In genomic region chr2:145323512-145323911, GRCh38 we compare ENCODE assay signal across 13 cellular contexts.
DNase-seq lines count a peak whose midpoint lies in the region; ATAC-seq, FAIRE-seq and TF ChIP-seq lines count a peak whose summit lies in the region.
"Had no signal": no experiment of that assay in that cellular context is flagged by ENCODE, and none has a peak within 500 bp of the region (broad histone marks: within the 10 kb centered on the region; RNA-seq: fewer than 3 reads in every experiment).

No MANE protein-coding gene starts in this region.

- no peak for TF ChIP-seq POLR2A in HCT116 (IDR thresholded peaks at IDR 0.05; ENCODE audit: borderline replicate concordance, extremely low read depth, insufficient read depth, insufficient read length)

- H3K27me3 ChIP-seq in BJ (ENCODE audit: control insufficient read depth, insufficient read depth, low read length) (no peaks in the 10 kb centered on the region), HCT116 (ENCODE audit: insufficient read depth, low read length) (no peaks in the 10 kb centered on the region)

- ATAC-seq in HCT116 (peak; percentile 91), HG02938 (IDR thresholded peaks at IDR 0.05; ENCODE audit: unreplicated experiment) (no peak)

- H2AFZ ChIP-seq in HCT116 (ENCODE audit: low read depth, low read length, poor library complexity, severe bottlenecking), result peak overlapping the region; percentile 1

- no TSS peak for BruUV-seq in HCT116 (replicated peaks; lab: Mats Ljungman, UMichigan)

- H3K36me3 ChIP-seq in BJ (ENCODE audit: control insufficient read depth, insufficient read depth, low read length), result no peaks in the 10 kb centered on the region
- H3K36me3 ChIP-seq in HCT116 (ENCODE audit: control insufficient read depth in 1 of 2, insufficient read depth in 2 of 2, low read length in 2 of 2), result no peaks in the 10 kb centered on the region
- H3K36me3 ChIP-seq: thoracic aorta had no signal

- no peaks in the 10 kb centered on the region for H3K9me2 ChIP-seq in HCT116 (ENCODE audit: insufficient read depth)

- peaks cover 14% of the 10 kb centered on the region for H3K4me1 Mint-ChIP-seq in T-helper 1 cell treated with Interleukin-12 subunit alpha and Interleukin-12 subunit beta and Interleukin-4 antibody, amounts not matched to agents 30 μg/mL and 1 μg/mL, for 36 hours (ENCODE audit: low read depth)
- H3K4me1 Mint-ChIP-seq in glutamatergic neuron (ENCODE audit: low read depth, unreplicated experiment), result peaks cover 3% of the 10 kb centered on the region

- CTCF ChIA-PET in BJ (lab: Yijun Ruan, JAX) (no interaction called here), HCT116 (lab: Charles Lee) (no interaction called here)

- intact Hi-C loops in HCT116 (cut with micrococcal nuclease), result no loop called here

- POLR2A ChIA-PET in BJ (lab: Charles Lee) (no interaction called here), HCT116 (lab: Charles Lee) (no interaction called here)

- no peaks in the 10 kb centered on the region for H3K9me3 Mint-ChIP-seq in T-helper 1 cell treated with Interleukin-12 subunit alpha and Interleukin-12 subunit beta and Interleukin-4 antibody, amounts not matched to agents 30 μg/mL and 1 μg/mL, for 36 hours
- no peaks in the 10 kb centered on the region for H3K9me3 Mint-ChIP-seq in glutamatergic neuron (ENCODE audit: unreplicated experiment)

- peak overlapping the region; percentile 41 for H3K27ac Mint-ChIP-seq in T-helper 1 cell treated with Interleukin-12 subunit alpha and Interleukin-12 subunit beta and Interleukin-4 antibody, amounts not matched to agents 30 μg/mL and 1 μg/mL, for 36 hours
- H3K27ac Mint-ChIP-seq in glutamatergic neuron (ENCODE audit: unreplicated experiment), result no peak overlapping the region

- no peak for FAIRE-seq in GM19239 (lab: Jason Lieb, UNC)

- no peaks in the 10 kb centered on the region for H4K20me1 ChIP-seq in HCT116 (ENCODE audit: insufficient read depth)

- H3K27me3 Mint-ChIP-seq in T-helper 1 cell treated with Interleukin-12 subunit alpha and Interleukin-12 subunit beta and Interleukin-4 antibody, amounts not matched to agents 30 μg/mL and 1 μg/mL, for 36 hours (ENCODE audit: low read depth), result peaks cover 5% of the 10 kb centered on the region
- H3K27me3 Mint-ChIP-seq in glutamatergic neuron (ENCODE audit: unreplicated experiment), result no peaks in the 10 kb centered on the region

- peaks cover 0 to 14% of the 10 kb centered on the region in 2 experiments; a peak in 2 of 4 replicates for H3K4me1 ChIP-seq in HCT116 (ENCODE audit: control insufficient read depth in 1 of 2, insufficient read depth in 2 of 2, low read length in 2 of 2)

- H3K79me2 ChIP-seq in HCT116 (ENCODE audit: insufficient read depth, low read length), result no peaks in the 10 kb centered on the region

- no peak overlapping the region for H3K4me3 ChIP-seq in BJ (ENCODE audit: low read depth, low read length)
- peak overlapping the region in 1 of 2 experiments; percentile 8; a peak in 1 of 4 replicates for H3K4me3 ChIP-seq in HCT116 (replicated peaks in 1 of 2; ENCODE audit: low read depth in 1 of 2, low read length in 2 of 2)
- H3K4me3 ChIP-seq in fibroblast of pulmonary artery (replicated peaks; ENCODE audit: low read depth, low read length), result no peak overlapping the region
- H3K4me3 ChIP-seq: thoracic aorta had no signal

- no peak overlapping the region for H3K27ac ChIP-seq in HCT116 (ENCODE audit: low read depth, low read length)
- H3K27ac ChIP-seq: thoracic aorta, VCaP had no signal

- DNase-seq in BJ (ENCODE audit: low read depth) (peak; percentile 4), HCT116 (ENCODE audit: low read depth, low spot score) (peak; percentile 74), fibroblast of pulmonary artery (ENCODE audit: low read depth) (peak; percentile 8), glutamatergic neuron (no peak), GM19239 (ENCODE audit: insufficient read length, low spot score) (no peak), SKM-1 treated with dmso at 0.1 percent for 144 hours (lab: John Stamatoyannopoulos, UW; ENCODE audit: unreplicated experiment) (no peak)
- DNase-seq: kidney; MV-4-11; stimulated activated CD4-positive, alpha-beta T cell treated with anti-CD3 and anti-CD28 coated beads, Interleukin-2, amount 100 ng/mL, for 48 hours had no signal

- no peaks in the 10 kb centered on the region for H3K9me3 ChIP-seq in HCT116 (ENCODE audit: control insufficient read depth in 1 of 2, insufficient read depth in 1 of 2, low read depth in 1 of 2, low read length in 2 of 2)
- H3K9me3 ChIP-seq: thoracic aorta had no signal

- TF ChIP-seq CTCF in BJ (IDR thresholded peaks at IDR 0.05; ENCODE audit: insufficient read depth, low read depth, low read length) (no peak), HCT116 (IDR thresholded peaks at IDR 0.05 in 2 of 3, conservative IDR thresholded peaks at IDR 0.05 in 1 of 3; ENCODE audit: borderline replicate concordance in 1 of 3, insufficient read depth in 1 of 3, low read depth in 2 of 3, low read length in 2 of 3) (no peak), fibroblast of pulmonary artery (IDR thresholded peaks at IDR 0.05; ENCODE audit: low read length, missing control alignments) (no peak), glutamatergic neuron (IDR thresholded peaks at IDR 0.05; ENCODE audit: partially characterized antibody, unreplicated experiment) (no peak)

- no peaks in the 10 kb centered on the region for H3K36me3 Mint-ChIP-seq in T-helper 1 cell treated with Interleukin-12 subunit alpha and Interleukin-12 subunit beta and Interleukin-4 antibody, amounts not matched to agents 30 μg/mL and 1 μg/mL, for 36 hours (ENCODE audit: low read depth)
- H3K36me3 Mint-ChIP-seq in glutamatergic neuron (ENCODE audit: unreplicated experiment), result no peaks in the 10 kb centered on the region

- peak overlapping the region; percentile 16 for H3K4me3 Mint-ChIP-seq in T-helper 1 cell treated with Interleukin-12 subunit alpha and Interleukin-12 subunit beta and Interleukin-4 antibody, amounts not matched to agents 30 μg/mL and 1 μg/mL, for 36 hours
- no peak overlapping the region for H3K4me3 Mint-ChIP-seq in glutamatergic neuron (ENCODE audit: unreplicated experiment)

- H3K9ac ChIP-seq in HCT116 (ENCODE audit: low read length), result no peak overlapping the region

- RAD21 ChIA-PET in HCT116 (lab: Charles Lee; ENCODE audit: low non-redundant PET in 1 of 2, low total read pairs in 2 of 2, uncharacterized antibody in 2 of 2, unreplicated experiment in 2 of 2), result no interaction called here

- no peak for TF ChIP-seq RAD21 in HCT116 (IDR thresholded peaks at IDR 0.05; ENCODE audit: low read depth)

- H3K4me2 ChIP-seq in HCT116 (ENCODE audit: low read length), result peak overlapping the region; percentile 59

TF ChIP-seq in HCT116, 20 proteins besides CTCF, POLR2A, EP300 and RAD21 (continues in another document):
- TF ChIP-seq SP1 (IDR thresholded peaks at IDR 0.05; ENCODE audit: low read depth) (peak; percentile 77), EGR1 (IDR thresholded peaks at IDR 0.05; ENCODE audit: low read depth) (no peak), ZNF274 (IDR thresholded peaks at IDR 0.05; ENCODE audit: low read depth, low read length) (no peak), POLR2AphosphoS5 (IDR thresholded peaks at IDR 0.05; ENCODE audit: low read depth, low read length) (no peak), TCF7L2 (IDR thresholded peaks at IDR 0.05; ENCODE audit: borderline replicate concordance, extremely low read depth, insufficient read depth, insufficient read length) (peak; percentile 98), ZBTB33 (IDR thresholded peaks at IDR 0.05; ENCODE audit: extremely low read depth, insufficient replicate concordance, low read length) (no peak), SRF (IDR thresholded peaks at IDR 0.05; ENCODE audit: low read depth) (0 out of 2 replicates have a peak, but pooled peaks have one; percentile 41), ATF3 (IDR thresholded peaks at IDR 0.05) (no peak), EZH2phosphoT487 (IDR thresholded peaks at IDR 0.05; ENCODE audit: borderline replicate concordance) (no peak), FOSL1 (IDR thresholded peaks at IDR 0.05; ENCODE audit: low read depth) (peak; percentile 87), EZH2 (IDR thresholded peaks at IDR 0.05) (no peak), CBX3 (IDR thresholded peaks at IDR 0.05; ENCODE audit: low read depth) (peak; percentile 33; the same call in 1 of the 2 replicates), CEBPB (IDR thresholded peaks at IDR 0.05; ENCODE audit: low read depth) (peak; percentile 72), JUND (IDR thresholded peaks at IDR 0.05) (peak; percentile 78), ELF1 (IDR thresholded peaks at IDR 0.05; ENCODE audit: borderline replicate concordance, low read depth) (no peak), YY1 (IDR thresholded peaks at IDR 0.05; ENCODE audit: extremely low read depth, insufficient replicate concordance, low read depth, low read length) (no peak), MAX (IDR thresholded peaks at IDR 0.05) (peak; percentile 33; the same call in 1 of the 2 replicates), ZFX (IDR thresholded peaks at IDR 0.05) (no peak), SIN3A (IDR thresholded peaks at IDR 0.05; ENCODE audit: low read depth) (peak; percentile 40; the same call in 1 of the 2 replicates)

Comparison
In these comparisons a context has a peak if more than half of its experiments do, and no peak if none do; other contexts are left out.
1. DNase-seq: peak in BJ (single experiment), HCT116 (single experiment) and fibroblast of pulmonary artery (single experiment); none in glutamatergic neuron (single experiment), GM19239 (single experiment) and SKM-1 treated with dmso at 0.1 percent for 144 hours (single experiment).